ENCODE assay signal across 9 cellular contexts in the genomic region with DNA sequence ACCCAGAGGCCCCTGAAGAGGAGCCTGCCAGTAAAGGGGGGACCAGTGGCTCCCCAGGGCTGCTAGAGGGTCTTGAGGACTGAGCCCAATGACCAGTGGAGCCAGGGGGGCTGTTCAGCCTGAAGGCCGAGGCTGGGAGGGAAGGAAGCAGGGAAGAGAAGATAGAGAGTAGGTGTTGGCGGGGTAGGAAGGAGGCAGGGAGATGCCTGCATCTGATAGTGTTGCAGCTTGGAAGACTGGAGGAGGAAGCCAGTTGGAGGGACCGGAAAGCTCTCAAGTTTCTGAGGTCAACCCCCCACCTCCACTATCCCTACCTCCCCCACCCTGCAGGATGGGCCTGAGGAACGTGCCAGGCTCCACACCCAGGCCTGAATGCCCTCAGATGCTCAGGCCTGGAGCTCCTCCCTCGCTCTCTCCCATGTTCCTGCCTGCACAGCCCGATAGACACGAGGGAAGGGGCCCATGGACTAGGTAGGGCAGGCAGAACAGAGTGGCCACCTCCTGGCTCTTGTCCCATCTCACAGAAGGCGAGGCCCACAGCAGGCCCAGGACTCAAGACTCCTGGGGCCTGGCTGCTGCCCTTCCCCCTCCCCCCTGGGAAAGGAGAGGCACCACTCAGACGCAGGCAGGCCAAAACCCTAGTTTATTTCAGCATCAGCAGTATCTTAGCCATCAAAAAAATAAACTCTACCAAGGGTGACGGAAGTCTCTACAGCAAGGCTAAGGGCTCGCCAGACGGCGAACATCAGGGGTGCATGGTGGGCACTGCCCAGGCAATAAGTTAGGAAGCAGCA. TPM values are rescaled to one million over a fixed set of nuclear protein-coding genes. Genes with fewer than 3 reads are reported as not detected.
DNase-seq lines count a peak whose midpoint lies in the region; ATAC-seq, FAIRE-seq and TF ChIP-seq lines count a peak whose summit lies in the region.
"Had no signal": no experiment of that assay in that cellular context is flagged by ENCODE, and none has a peak within 500 bp of the region (broad histone marks: within the 10 kb centered on the region; RNA-seq: fewer than 3 reads in every experiment).

No MANE protein-coding gene starts in this region.

- ATAC-seq in A549 (peak; percentile 8 to 33; a peak in 5 of 6 replicates), GM23338 (no peak), memory B cell (ENCODE audit: low read depth) (no peak), HG02840 (IDR thresholded peaks at IDR 0.05; ENCODE audit: low FRiP score, unreplicated experiment) (no peak)

- no peaks in the 10 kb centered on the region; the same call in 1 of the 2 replicates for H3K36me3 ChIP-seq in GM23338 (ENCODE audit: insufficient read depth)
- H3K36me3 ChIP-seq in smooth muscle cell (ENCODE audit: low read depth) = no peaks in the 10 kb centered on the region

- H4K20me1 ChIP-seq in GM23338 (replicated peaks; ENCODE audit: insufficient read depth) = peaks cover 11% of the 10 kb centered on the region
- peaks cover 6% of the 10 kb centered on the region for H4K20me1 ChIP-seq in smooth muscle cell (ENCODE audit: low read depth)

- H3K9me2 ChIP-seq in GM23338 (ENCODE audit: insufficient read depth) = no peaks in the 10 kb centered on the region

- H3K27ac Mint-ChIP-seq in GM23338 = 0 out of 2 replicates have a peak overlapping the region, but pooled peaks have one; percentile 52
- H3K27ac Mint-ChIP-seq in memory B cell = no peak overlapping the region

- WGBS in A549 (ENCODE audit: missing lambda C conversion rate) = 67% methylated on average over 12 of the region's 13 CpGs
- WGBS in smooth muscle cell (ENCODE audit: low lambda C conversion rate) = 78% methylated on average over 13 of the region's 13 CpGs

- H3K36me3 Mint-ChIP-seq in GM23338 (ENCODE audit: low read depth) (peaks cover 14% of the 10 kb centered on the region), memory B cell (no peaks in the 10 kb centered on the region)

- no peaks in the 10 kb centered on the region for H3K9me3 ChIP-seq in A549
- H3K9me3 ChIP-seq in smooth muscle cell (replicated peaks; ENCODE audit: low read depth) = no peaks in the 10 kb centered on the region

- H3K4me3 ChIP-seq in A549 (no peak overlapping the region), GM23338 (0 out of 2 replicates have a peak overlapping the region, but pooled peaks have one; percentile 20), smooth muscle cell (no peak overlapping the region)

- FAIRE-seq in A549 (lab: Jason Lieb, UNC) = no peak

- H3K4me1 Mint-ChIP-seq in GM23338 (peaks cover 28% of the 10 kb centered on the region), memory B cell (peaks cover 2% of the 10 kb centered on the region)

- H3K27ac ChIP-seq in A549 (peak overlapping the region; percentile 24 to 48; a peak in 4 of 6 replicates), GM23338 (ENCODE audit: low read depth) (peak overlapping the region; percentile 80; the same call in 1 of the 2 replicates), smooth muscle cell (ENCODE audit: low read depth) (no peak overlapping the region)

- H3K27me3 Mint-ChIP-seq in GM23338 (ENCODE audit: insufficient read depth, low read depth, poor library complexity) = peaks cover 35% of the 10 kb centered on the region
- H3K27me3 Mint-ChIP-seq in memory B cell = peaks cover 6% of the 10 kb centered on the region

- H3K9me3 Mint-ChIP-seq in GM23338 (peaks cover 4% of the 10 kb centered on the region; the same call in 2 of the 3 replicates), memory B cell (no peaks in the 10 kb centered on the region)

- peaks cover 29% of the 10 kb centered on the region for H3F3A ChIP-seq in GM23338 (replicated peaks; ENCODE audit: low read depth)
- H3F3A ChIP-seq in smooth muscle cell (ENCODE audit: low read depth) = no peaks in the 10 kb centered on the region

- no peak overlapping the region for H2AFZ ChIP-seq in GM23338
- H2AFZ ChIP-seq in smooth muscle cell (ENCODE audit: low read depth) = no peak overlapping the region

- H3K4me1 ChIP-seq in A549 (peaks cover 41% of the 10 kb centered on the region), GM23338 (ENCODE audit: insufficient read depth) (peaks cover 17% of the 10 kb centered on the region), smooth muscle cell (ENCODE audit: low read depth) (peaks cover 17% of the 10 kb centered on the region)

- H3K79me2 ChIP-seq in GM23338 (replicated peaks; ENCODE audit: insufficient read depth) (no peaks in the 10 kb centered on the region), smooth muscle cell (ENCODE audit: low read depth) (no peaks in the 10 kb centered on the region)

- CTCF ChIA-PET in A549 (lab: Yijun Ruan, JAX) = interaction anchor here (0.6 to 10.0 kb wide), 20 partner anchors 9 to 404 kb away, joined by 3 to 489 read pairs (median 3); a partner anchor contains a TSS

- no peak overlapping the region for H3K9ac ChIP-seq in smooth muscle cell (ENCODE audit: low read depth)

- no peak for TF ChIP-seq POLR2A in A549 (IDR thresholded peaks at IDR 0.05; ENCODE audit: low read length)

- H3K4me3 Mint-ChIP-seq in GM23338 (peak overlapping the region; percentile 52), memory B cell (peak overlapping the region; percentile 66)

- DNase-seq in A549 (ENCODE audit: low read depth in 1 of 2, low spot score in 1 of 2) = peak in 1 of 2 experiments; percentile 61
- DNase-seq in GM23338 (ENCODE audit: low spot score) = no peak
- peak; percentile 63 for DNase-seq in amniotic epithelial cell (ENCODE audit: low read depth)
- DNase-seq in memory B cell (ENCODE audit: low spot score in 2 of 2) = no peak
- no peak for DNase-seq in NCI-H2227 (lab: John Stamatoyannopoulos, UW; ENCODE audit: unreplicated experiment)
- no peak for DNase-seq in smooth muscle cell (lab: John Stamatoyannopoulos, UW; ENCODE audit: unreplicated experiment)
- DNase-seq in islet precursor cell = no peak
- DNase-seq: KG1 had no signal

- POLR2A ChIA-PET in A549 (lab: Yijun Ruan, JAX) = interaction anchor here (0.8 to 1.5 kb wide), 2 partner anchors 9 to 23 kb away, joined by 4 read pairs; no protein-coding TSS in a partner anchor

- TF ChIP-seq CTCF in A549 (IDR thresholded peaks at IDR 0.05) (no peak), GM23338 (conservative IDR thresholded peaks at IDR 0.05; ENCODE audit: low read depth in 2 of 2) (no peak), smooth muscle cell (IDR thresholded peaks at IDR 0.05; ENCODE audit: borderline replicate concordance, insufficient read depth, poor library complexity, severe bottlenecking) (no peak)

- TF ChIP-seq EP300 in A549 (IDR thresholded peaks at IDR 0.05) = no peak

- H3K27me3 ChIP-seq in GM23338 (ENCODE audit: insufficient read depth) = peaks cover 11% of the 10 kb centered on the region
- peaks cover 19% of the 10 kb centered on the region for H3K27me3 ChIP-seq in smooth muscle cell (ENCODE audit: low read depth)

- no peak for TF ChIP-seq RAD21 in A549 (conservative IDR thresholded peaks at IDR 0.05 in 1 of 2, IDR thresholded peaks at IDR 0.05 in 1 of 2)

- H3K4me2 ChIP-seq in A549 (peak overlapping the region; percentile 30; the same call in 2 of the 3 replicates), GM23338 (peak overlapping the region; percentile 64; the same call in 1 of the 2 replicates), smooth muscle cell (no peak overlapping the region)

TF ChIP-seq in A549, 52 proteins besides CTCF, POLR2A, EP300 and RAD21 (continues in another document):
- TF ChIP-seq ZSCAN20 (CRISPR knock-in tag; IDR thresholded peaks at IDR 0.05) = no peak

TF ChIP-seq in GM23338, 12 proteins besides CTCF, POLR2A, EP300 and RAD21 (continues in another document):
- TF ChIP-seq EZH2 (IDR thresholded peaks at IDR 0.05; ENCODE audit: low read depth, unreplicated experiment) = no peak

RNA-seq across cellular contexts. Expression of a gene that starts 3.4 kb away (rescaled TPM):
- polyA plus RNA-seq in A549 (2011; rRNA removed) (39.4 and 52.3 TPM in 2 replicates), A549 (2017; fragmentation: RNase III; extraction: RNeasy Plus Mini Kit Qiagen cat#74134 plus additional on column Dnase treatment) (63.6 to 79.8 TPM (median 72.0 TPM) in 3 replicates), GM23338 (2016; fragmentation: Nextera tagmentation; extraction: Ambion mirVana) (846 and 852 TPM in 2 replicates), smooth muscle cell (62.9 and 107 TPM in 2 replicates)
- 209 and 212 TPM in 2 replicates for polyA plus RNA-seq in A549 (2012; cell fraction: cytosol; rRNA removed)
- polyA plus RNA-seq in A549 (2012; cell fraction: nucleus; rRNA removed) = 253 and 407 TPM in 2 replicates
- polyA minus RNA-seq in A549 (2011; rRNA and poly(A)+ RNA removed) = 13.0 and 19.4 TPM in 2 replicates
- 504 and 604 TPM in 2 replicates for total RNA-seq in GM23338 (2014; rRNA removed; shearing (Covaris generic))
- 19.8 and 25.7 TPM in 2 replicates for total RNA-seq in smooth muscle cell

RNA-seq across cellular contexts. Expression of a gene that starts 9.8 kb away (rescaled TPM):
- polyA plus RNA-seq in A549 (2011; rRNA removed) (8.3 TPM in 2 replicates), A549 (2017; fragmentation: RNase III; extraction: RNeasy Plus Mini Kit Qiagen cat#74134 plus additional on column Dnase treatment) (19.3 to 20.5 TPM (median 19.4 TPM) in 3 replicates), GM23338 (2016; fragmentation: Nextera tagmentation; extraction: Ambion mirVana) (13.2 and 13.4 TPM in 2 replicates), smooth muscle cell (6.7 and 9.2 TPM in 2 replicates)
- 27.2 and 40.2 TPM in 2 replicates for polyA plus RNA-seq in A549 (2012; cell fraction: cytosol; rRNA removed)
- 56.6 and 72.3 TPM in 2 replicates for polyA plus RNA-seq in A549 (2012; cell fraction: nucleus; rRNA removed)
- 7.1 and 8.4 TPM in 2 replicates for polyA minus RNA-seq in A549 (2011; rRNA and poly(A)+ RNA removed)
- total RNA-seq in GM23338 (2014; rRNA removed; shearing (Covaris generic)) = 22.0 and 28.2 TPM in 2 replicates
- 2.9 and 3.7 TPM in 2 replicates for total RNA-seq in smooth muscle cell

RNA-seq across cellular contexts. Expression of a gene that starts 43.2 kb away (rescaled TPM):
- polyA plus RNA-seq in A549 (2011; rRNA removed) (20.4 and 20.8 TPM in 2 replicates), A549 (2017; fragmentation: RNase III; extraction: RNeasy Plus Mini Kit Qiagen cat#74134 plus additional on column Dnase treatment) (23.8 to 25.4 TPM (median 24.8 TPM) in 3 replicates), GM23338 (2016; fragmentation: Nextera tagmentation; extraction: Ambion mirVana) (16.4 and 21.1 TPM in 2 replicates), smooth muscle cell (12.7 and 13.4 TPM in 2 replicates)
- 4.7 and 5.6 TPM in 2 replicates for polyA plus RNA-seq in A549 (2012; cell fraction: cytosol; rRNA removed)
- 2.6 and 4.8 TPM in 2 replicates for polyA plus RNA-seq in A549 (2012; cell fraction: nucleus; rRNA removed)
- polyA minus RNA-seq in A549 (2011; rRNA and poly(A)+ RNA removed) = 16.9 and 19.1 TPM in 2 replicates
- 25.4 and 29.2 TPM in 2 replicates for total RNA-seq in GM23338 (2014; rRNA removed; shearing (Covaris generic))
- total RNA-seq in smooth muscle cell = 27.3 and 31.1 TPM in 2 replicates

RNA-seq across cellular contexts. Expression of a gene that starts 43.5 kb away (rescaled TPM):
- 23.2 and 29.8 TPM in 2 replicates for polyA plus RNA-seq in A549 (2011; rRNA removed)
- 11.0 and 14.3 TPM in 2 replicates for polyA plus RNA-seq in A549 (2012; cell fraction: cytosol; rRNA removed)
- polyA plus RNA-seq in A549 (2012; cell fraction: nucleus; rRNA removed) = 5.5 and 5.6 TPM in 2 replicates
- polyA plus RNA-seq in A549 (2017; fragmentation: RNase III; extraction: RNeasy Plus Mini Kit Qiagen cat#74134 plus additional on column Dnase treatment) = 32.1 to 38.2 TPM (median 34.9 TPM) in 3 replicates
- polyA minus RNA-seq in A549 (2011; rRNA and poly(A)+ RNA removed) = 3.6 and 4.1 TPM in 2 replicates
- 61.3 and 82.6 TPM in 2 replicates for total RNA-seq in GM23338 (2014; rRNA removed; shearing (Covaris generic))
- 129 and 130 TPM in 2 replicates for polyA plus RNA-seq in GM23338 (2016; fragmentation: Nextera tagmentation; extraction: Ambion mirVana)
- total RNA-seq in smooth muscle cell = 33.4 and 42.8 TPM in 2 replicates
- 69.9 and 73.3 TPM in 2 replicates for polyA plus RNA-seq in smooth muscle cell

Comparison
In these comparisons a context has a peak if more than half of its experiments do, and no peak if none do; other contexts are left out.
1. ATAC-seq: peak in A549 (2 of 2); none in GM23338 (single experiment), memory B cell (single experiment) and HG02840 (single experiment).